8 cellular contexts compared by ENCODE assay signal in the genomic region with DNA sequence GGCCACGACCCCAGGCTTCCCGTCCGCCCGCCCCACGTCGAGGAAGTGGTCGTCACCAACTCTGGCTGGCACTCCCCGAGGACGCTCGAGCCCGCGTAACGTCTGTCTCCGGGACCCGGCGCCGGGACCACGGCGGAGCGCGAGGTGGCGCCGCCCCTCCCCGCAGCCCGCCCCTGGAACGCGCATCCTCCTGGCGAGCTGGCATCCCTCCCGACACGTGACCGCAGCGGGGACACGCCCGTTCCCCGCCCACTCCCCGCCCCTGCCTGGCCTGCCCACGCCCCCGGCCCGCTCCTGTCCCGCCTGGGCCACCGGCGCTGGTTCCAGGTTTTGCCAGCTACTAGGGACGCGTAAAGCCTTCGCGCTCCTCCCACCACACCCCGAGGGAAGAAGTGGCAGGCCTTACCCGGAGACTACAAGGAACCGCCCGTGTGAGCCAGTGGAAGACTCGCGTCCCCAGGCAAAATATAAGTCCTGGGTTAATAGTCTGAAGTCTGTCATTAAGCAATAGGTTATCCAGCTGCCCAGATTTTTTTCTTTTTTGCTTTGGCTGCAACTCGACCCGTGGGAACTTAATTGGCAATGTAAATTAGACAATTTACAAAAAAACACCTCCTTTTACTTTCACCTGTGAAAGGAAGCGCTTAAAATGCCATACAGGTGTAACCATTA. TPM values are rescaled to one million over a fixed set of nuclear protein-coding genes. Genes with fewer than 3 reads are reported as not detected.
DNase-seq lines count a peak whose midpoint lies in the region; ATAC-seq and TF ChIP-seq lines count a peak whose summit lies in the region.

TSS of gene OSBPL1A (minus strand) at position 131 of the 672 bp plus-strand sequence. CDS start 20,291 bp downstream, outside the sequence.

- no peaks in the 10 kb centered on the region for H3K27me3 ChIP-seq in lower lobe of right lung (ENCODE audit: low read depth)

- peaks cover 11% of the 10 kb centered on the region for H3K4me1 ChIP-seq in lower lobe of right lung

- peak; percentile 97 for DNase-seq in GDM1 (lab: John Stamatoyannopoulos, UW)
- DNase-seq in HT1080 (ENCODE audit: low read depth) = peak; percentile 76
- DNase-seq in NOMO-1 (lab: John Stamatoyannopoulos, UW; ENCODE audit: unreplicated experiment in 2 of 2) = peak; percentile 93 to 96
- peak; percentile 38 to 61 (median 45) for DNase-seq in activated CD8-positive, alpha-beta memory T cell treated with anti-CD3 and anti-CD28 coated beads for 48 hours (ENCODE audit: low read depth in 2 of 3, low spot score in 2 of 3)
- peak; percentile 73 for DNase-seq in effector CD8-positive, alpha-beta T cell (lab: John Stamatoyannopoulos, UW)
- DNase-seq in lower lobe of right lung = peak; percentile 97
- DNase-seq in stimulated activated CD4-positive, alpha-beta T cell treated with anti-CD3 and anti-CD28 coated beads, Interleukin-4, amount 100 ng/mL, for 4 hours = peak; percentile 78 to 82
- no peak for DNase-seq in retina

- no peaks in the 10 kb centered on the region for H3K9me3 ChIP-seq in lower lobe of right lung

- peak within 1 kb of the TSS; percentile 89 for H3K27ac ChIP-seq in lower lobe of right lung

- no peak for TF ChIP-seq CTCF in lower lobe of right lung (IDR thresholded peaks at IDR 0.05)

- no peaks in the 10 kb centered on the region for H3K36me3 ChIP-seq in lower lobe of right lung

- peak within 1 kb of the TSS; percentile 70 for H3K4me3 ChIP-seq in lower lobe of right lung

- intact Hi-C loops in lower lobe of right lung (cut with DNase I) = no loop called here

- peak; percentile 98 to 99 for ATAC-seq in lower lobe of right lung

RNA-seq across cellular contexts. Expression of gene OSBPL1A, which starts in this region (rescaled TPM):
- total RNA-seq in HT1080 (2014; rRNA removed; shearing (Covaris generic)) = 16.6 and 17.3 TPM in 2 replicates
- polyA plus RNA-seq in HT1080 (2015; cell fraction: cytosol; rRNA removed) = 12.4 and 16.1 TPM in 2 replicates
- polyA plus RNA-seq in HT1080 (2015; cell fraction: nucleus; rRNA removed) = 13.0 and 14.3 TPM in 2 replicates
- 50.6 TPM for total RNA-seq in lower lobe of right lung
